Comparison of ENCODE assay signal across 20 cellular contexts in genomic region chr20:16352321-16352720, GRCh38.
A peak's percentile ranks its signal among the peaks of the same experiment; 100 is the strongest.
DNase-seq lines count a peak whose midpoint lies in the region; TF ChIP-seq lines count a peak whose summit lies in the region.
"Had no signal": no experiment of that assay in that cellular context is flagged by ENCODE, and none has a peak within 500 bp of the region (broad histone marks: within the 10 kb centered on the region; RNA-seq: fewer than 3 reads in every experiment).

No MANE protein-coding gene starts in this region.

- no peak overlapping the region for H3K56ac ChIP-seq in mesendoderm (ENCODE audit: low read length)

- TF ChIP-seq CTCF in Caco-2 (IDR thresholded peaks at IDR 0.05; ENCODE audit: insufficient read depth in 1 of 2, low read depth in 1 of 2, low read length in 1 of 2, severe bottlenecking in 1 of 2, unreplicated experiment in 1 of 2) = peak in 1 of 2 experiments; percentile 37
- peak; percentile 65 for TF ChIP-seq CTCF in OCI-LY3 (IDR thresholded peaks at IDR 0.05; ENCODE audit: low read depth, low read length)
- peak; percentile 21 for TF ChIP-seq CTCF in epithelial cell of proximal tubule (conservative IDR thresholded peaks at IDR 0.05; ENCODE audit: low read depth, low read length)
- TF ChIP-seq CTCF in retinal pigment epithelial cell (conservative IDR thresholded peaks at IDR 0.05; ENCODE audit: low read depth, low read length) = peak; percentile 5

- H3K9ac ChIP-seq in OCI-LY3 (ENCODE audit: low read length) (no peak overlapping the region), mesendoderm (ENCODE audit: low read length) (no peak overlapping the region)
- H3K9ac ChIP-seq: BLaER1, SK-N-SH had no signal

- H3K27ac Mint-ChIP-seq in Caco-2 (ENCODE audit: unreplicated experiment) = no peak overlapping the region
- H3K27ac Mint-ChIP-seq: CD4-positive, alpha-beta memory T cell had no signal

- no peak overlapping the region for H3K23ac ChIP-seq in mesendoderm (ENCODE audit: low read length)

- no peak overlapping the region for H3K4me3 Mint-ChIP-seq in Caco-2 (ENCODE audit: unreplicated experiment)
- H3K4me3 Mint-ChIP-seq: CD4-positive, alpha-beta memory T cell had no signal

- H3K18ac ChIP-seq in mesendoderm (ENCODE audit: low read length) = no peak overlapping the region

- no peaks in the 10 kb centered on the region for H3K4me1 Mint-ChIP-seq in Caco-2 (ENCODE audit: low read depth, unreplicated experiment)
- H3K4me1 Mint-ChIP-seq: CD4-positive, alpha-beta memory T cell had no signal

- no peak overlapping the region for H2AK5ac ChIP-seq in mesendoderm (ENCODE audit: low read length)

- H3K4me1 ChIP-seq in Caco-2 (peaks cover 6% of the 10 kb centered on the region; the same call in 1 of the 2 replicates), OCI-LY3 (ENCODE audit: low read length) (peaks cover 14% of the 10 kb centered on the region), mesendoderm (ENCODE audit: control insufficient read depth, low read depth, low read length) (no peaks in the 10 kb centered on the region)

- H3K36me3 ChIP-seq in Caco-2 (ENCODE audit: control insufficient read depth, insufficient read depth, low read length) (no peaks in the 10 kb centered on the region), OCI-LY3 (replicated peaks; ENCODE audit: low read depth, low read length) (no peaks in the 10 kb centered on the region), mesendoderm (ENCODE audit: control insufficient read depth, insufficient read depth, low read length) (no peaks in the 10 kb centered on the region)

- TF ChIP-seq POLR2A in erythroblast (IDR thresholded peaks at IDR 0.05; ENCODE audit: low read length) = no peak

- peak; percentile 42 to 53 for DNase-seq in Caco-2
- no peak for DNase-seq in epithelial cell of proximal tubule (ENCODE audit: low read depth)
- no peak for DNase-seq in retinal pigment epithelial cell (ENCODE audit: low read depth)
- no peak for DNase-seq in NCI-H1930 (lab: John Stamatoyannopoulos, UW)
- no peak for DNase-seq in erythroblast (lab: John Stamatoyannopoulos, UW)
- no peak for DNase-seq in anterior cingulate cortex (lab: John Stamatoyannopoulos, UW)
- DNase-seq in mesendoderm = no peak
- DNase-seq: Calu3; CD4-positive, alpha-beta memory T cell; DMS79; KG1; NCI-H1417; NCI-H187 treated with DMSO at 0.1 percent for 48 hours; NCI-H226; NCI-H524; Right ventricle myocardium superior; SK-N-SH had no signal

- no peaks in the 10 kb centered on the region for H4K20me1 ChIP-seq in OCI-LY3 (ENCODE audit: insufficient read depth, low read length)
- H4K20me1 ChIP-seq: BLaER1 had no signal

- no peak overlapping the region for H2AFZ ChIP-seq in OCI-LY3 (ENCODE audit: low read depth, low read length)

- WGBS in mesendoderm (ENCODE audit: extremely low coverage, insufficient coverage, low lambda C conversion rate) = no CpG with 5 or more reads among the region's 4 CpGs

- H2BK15ac ChIP-seq in mesendoderm (replicated peaks; ENCODE audit: low read depth) = no peak overlapping the region

- no peak overlapping the region for H4K8ac ChIP-seq in mesendoderm (ENCODE audit: low read depth, low read length)

- no peak overlapping the region for H4K5ac ChIP-seq in mesendoderm (ENCODE audit: low read length)

- no peaks in the 10 kb centered on the region for H3K27me3 Mint-ChIP-seq in Caco-2 (ENCODE audit: insufficient read depth, unreplicated experiment)
- H3K27me3 Mint-ChIP-seq: CD4-positive, alpha-beta memory T cell had no signal

- no peak overlapping the region for H3K4me2 ChIP-seq in OCI-LY3 (ENCODE audit: low read length)
- H3K4me2 ChIP-seq in mesendoderm (ENCODE audit: low read length) = no peak overlapping the region
- H3K4me2 ChIP-seq: A549, SK-N-SH had no signal

- intact Hi-C loops in Caco-2 (cut with micrococcal nuclease; ENCODE audit: unreplicated experiment) = no loop called here

- H3K27ac ChIP-seq in OCI-LY3 (ENCODE audit: low read length) (no peak overlapping the region), mesendoderm (ENCODE audit: low read depth, low read length) (no peak overlapping the region)
- H3K27ac ChIP-seq: A549, BLaER1 had no signal

- no peaks in the 10 kb centered on the region for H3K9me3 Mint-ChIP-seq in Caco-2 (ENCODE audit: unreplicated experiment)
- H3K9me3 Mint-ChIP-seq: CD4-positive, alpha-beta memory T cell had no signal

- no TSS peak for BruUV-seq in Caco-2 (replicated peaks; lab: Mats Ljungman, UMichigan)

- H2BK120ac ChIP-seq in mesendoderm (ENCODE audit: low read depth, low read length) = no peak overlapping the region

- H3K79me2 ChIP-seq in OCI-LY3 (ENCODE audit: low read length) = no peaks in the 10 kb centered on the region
- no peaks in the 10 kb centered on the region for H3K79me2 ChIP-seq in mesendoderm (ENCODE audit: control insufficient read depth, insufficient read depth, low read length)

- H3K79me1 ChIP-seq in mesendoderm (ENCODE audit: low read length) = no peaks in the 10 kb centered on the region

- H3K9me3 ChIP-seq in Caco-2 (no peaks in the 10 kb centered on the region), OCI-LY3 (ENCODE audit: insufficient read depth, low read length) (no peaks in the 10 kb centered on the region)
- H3K9me3 ChIP-seq: A549, BLaER1, SK-N-SH had no signal

- POLR2A ChIA-PET in Caco-2 (lab: Charles Lee) = no interaction called here

- CTCF ChIA-PET in Caco-2 (lab: Charles Lee) = interaction anchor here (0.6 kb wide), 1 partner anchor 27 kb away, joined by 3 read pairs; no protein-coding TSS in a partner anchor

- H3K27me3 ChIP-seq in Caco-2 (replicated peaks; ENCODE audit: control insufficient read depth, insufficient read depth, low read length) (no peaks in the 10 kb centered on the region), OCI-LY3 (ENCODE audit: low read depth, low read length) (no peaks in the 10 kb centered on the region), mesendoderm (ENCODE audit: insufficient read depth, low read length, poor library complexity) (no peaks in the 10 kb centered on the region)
- H3K27me3 ChIP-seq: BLaER1 had no signal

- no peak overlapping the region for H2BK5ac ChIP-seq in mesendoderm (ENCODE audit: low read length)

- no peak overlapping the region for H3K4me3 ChIP-seq in Caco-2 (ENCODE audit: low read depth, low read length)
- no peak overlapping the region for H3K4me3 ChIP-seq in OCI-LY3 (ENCODE audit: low read length)
- no peak overlapping the region for H3K4me3 ChIP-seq in epithelial cell of proximal tubule (ENCODE audit: low read depth, low read length)
- no peak overlapping the region for H3K4me3 ChIP-seq in retinal pigment epithelial cell (ENCODE audit: low read length)
- H3K4me3 ChIP-seq in mesendoderm (ENCODE audit: low read length) = no peak overlapping the region
- H3K4me3 ChIP-seq: A549, BLaER1 had no signal

- no peaks in the 10 kb centered on the region for H3K36me3 Mint-ChIP-seq in Caco-2 (ENCODE audit: insufficient read depth, unreplicated experiment)

- no peak overlapping the region for H3K4ac ChIP-seq in mesendoderm (ENCODE audit: low read depth, low read length)

Comparison
In these comparisons a context has a peak if more than half of its experiments do, and no peak if none do; other contexts are left out.
1. DNase-seq: peak in Caco-2 (2 of 2); none in epithelial cell of proximal tubule (single experiment), retinal pigment epithelial cell (single experiment), NCI-H1930 (0 of 2), erythroblast (0 of 2), anterior cingulate cortex (0 of 58) and mesendoderm (single experiment).